ENCODE assay signal across 8 cellular contexts in genomic region chr10:76547352-76547972, GRCh38.
DNase-seq lines count a peak whose midpoint lies in the region; ATAC-seq, FAIRE-seq and TF ChIP-seq lines count a peak whose summit lies in the region.

No MANE protein-coding gene starts in this region.

- dilution Hi-C loops in IMR-90 (cut with HindIII; ENCODE audit: low sequenced_read_pairs, unreplicated experiment) = no loop called here

- H2BK20ac ChIP-seq in IMR-90 (ENCODE audit: low read depth, low read length) = peak overlapping the region; percentile 92

- TF ChIP-seq CTCF in IMR-90 (conservative IDR thresholded peaks at IDR 0.05; ENCODE audit: low read depth, low read length) (peak; percentile 91), foreskin keratinocyte (conservative IDR thresholded peaks at IDR 0.05) (peak; percentile 90), omental fat pad (IDR thresholded peaks at IDR 0.05) (peak in 2 of 3 donors; percentile 24 to 73)

- no peaks in the 10 kb centered on the region; the same call in 1 of the 2 replicates for H3K9me1 ChIP-seq in IMR-90 (ENCODE audit: insufficient read depth, low read length)

- WGBS in IMR-90 (ENCODE audit: extremely low coverage in 2 of 2, insufficient read length in 1 of 2), 2 experiments = no CpG with 5 or more reads among the region's 11 CpGs

- no peak overlapping the region for H2AK9ac ChIP-seq in IMR-90 (replicated peaks; ENCODE audit: low read depth, low read length, poor library complexity)

- no peaks in the 10 kb centered on the region for H3K36me3 ChIP-seq in CD4-positive, CD25-positive, alpha-beta regulatory T cell (ENCODE audit: control insufficient read depth, insufficient read depth, low read length)
- no peaks in the 10 kb centered on the region for H3K36me3 ChIP-seq in IMR-90 (ENCODE audit: control insufficient read depth, insufficient read depth, low read length)

- peak overlapping the region; percentile 92 for H2AK5ac ChIP-seq in IMR-90 (ENCODE audit: low read depth, low read length)

- H3K4me2 ChIP-seq in IMR-90 (ENCODE audit: low read depth, low read length) = no peak overlapping the region

- no peaks in the 10 kb centered on the region for H3K4me1 Mint-ChIP-seq in CD4-positive, CD25-positive, alpha-beta regulatory T cell
- H3K4me1 Mint-ChIP-seq in activated T-cell treated with anti-CD3 and anti-CD28 coated beads, Interleukin-2, amount 50 U/mL, for 24 hours (ENCODE audit: low read depth) = no peaks in the 10 kb centered on the region

- TF ChIP-seq POLR2A in IMR-90 (IDR thresholded peaks at IDR 0.05; ENCODE audit: low read depth, low read length) = no peak

- no peak for ATAC-seq in CD4-positive, CD25-positive, alpha-beta regulatory T cell (ENCODE audit: low read depth in 2 of 2)
- peak; percentile 64 for ATAC-seq in IMR-90 (ENCODE audit: low read depth)
- peak; percentile 65 for ATAC-seq in foreskin keratinocyte
- peak; percentile 23 for ATAC-seq in omental fat pad (ENCODE audit: low FRiP score)
- ATAC-seq in HG03280 (IDR thresholded peaks at IDR 0.05; ENCODE audit: unreplicated experiment) = no peak

- no peak overlapping the region for H3K4me3 ChIP-seq in CD4-positive, CD25-positive, alpha-beta regulatory T cell (ENCODE audit: low read depth, low read length)
- H3K4me3 ChIP-seq in IMR-90 (ENCODE audit: insufficient read depth, low read depth, low read length) = no peak overlapping the region

- no peaks in the 10 kb centered on the region for H3K79me1 ChIP-seq in IMR-90 (ENCODE audit: low read depth in 1 of 2, low read length in 2 of 2)

- H3K4me3 Mint-ChIP-seq in CD4-positive, CD25-positive, alpha-beta regulatory T cell = no peak overlapping the region
- no peak overlapping the region for H3K4me3 Mint-ChIP-seq in activated T-cell treated with anti-CD3 and anti-CD28 coated beads, Interleukin-2, amount 50 U/mL, for 24 hours

- no peak overlapping the region for H3K27ac Mint-ChIP-seq in CD4-positive, CD25-positive, alpha-beta regulatory T cell
- H3K27ac Mint-ChIP-seq in activated T-cell treated with anti-CD3 and anti-CD28 coated beads, Interleukin-2, amount 50 U/mL, for 24 hours = no peak overlapping the region

- H3K56ac ChIP-seq in IMR-90 (ENCODE audit: extremely low read depth, insufficient read depth, low read length) = no peak overlapping the region

- H3K18ac ChIP-seq in IMR-90 (ENCODE audit: low read depth, low read length) = peak overlapping the region; percentile 2; the same call in 1 of the 2 replicates

- peaks cover 0 to 4% (median 0%) of the 10 kb centered on the region in 7 donors for H3K9me3 Mint-ChIP-seq in CD4-positive, CD25-positive, alpha-beta regulatory T cell
- H3K9me3 Mint-ChIP-seq in activated T-cell treated with anti-CD3 and anti-CD28 coated beads, Interleukin-2, amount 50 U/mL, for 24 hours = no peaks in the 10 kb centered on the region

- in situ Hi-C loops in IMR-90 (cut with MboI; ENCODE audit: low sequenced_read_pairs) = loop anchor here (5.0 to 10.0 kb wide), 2 partner anchors 240 to 513 kb away; no protein-coding TSS in a partner anchor

- no peak overlapping the region for H2BK5ac ChIP-seq in IMR-90 (ENCODE audit: low read depth, low read length, poor library complexity, severe bottlenecking)

- no peaks in the 10 kb centered on the region for H3K4me1 ChIP-seq in CD4-positive, CD25-positive, alpha-beta regulatory T cell (ENCODE audit: control insufficient read depth, insufficient read depth, low read length, poor library complexity, severe bottlenecking)
- H3K4me1 ChIP-seq in IMR-90 (ENCODE audit: control insufficient read depth, insufficient read depth, low read length) = peaks cover 4% of the 10 kb centered on the region
- no peaks in the 10 kb centered on the region for H3K4me1 ChIP-seq in foreskin keratinocyte

- POLR2A ChIA-PET in IMR-90 (lab: Charles Lee; ENCODE audit: unreplicated experiment) = interaction anchor here (0.6 kb wide), 1 partner anchor 241 kb away, joined by 4 read pairs; no protein-coding TSS in a partner anchor

- peak overlapping the region; percentile 64; the same call in 1 of the 2 replicates for H2BK120ac ChIP-seq in IMR-90 (ENCODE audit: low read depth, low read length)

- peak in 2 of 3 donors; percentile 5 to 53 for DNase-seq in CD4-positive, CD25-positive, alpha-beta regulatory T cell
- DNase-seq in GM19239 (ENCODE audit: insufficient read length, low spot score) (peak; percentile 25), IMR-90 (peak; percentile 77), NOMO-1 treated with dmso at 0.1 percent for 144 hours (lab: John Stamatoyannopoulos, UW; ENCODE audit: unreplicated experiment) (peak; percentile 25), foreskin keratinocyte (peak; percentile 17 to 51), omental fat pad (ENCODE audit: low spot score) (peak; percentile 81)
- peak; percentile 46 for DNase-seq in activated T-cell treated with anti-CD3 and anti-CD28 coated beads, Interleukin-2, amount 50 U/mL, for 24 hours

- CTCF ChIA-PET in IMR-90 (lab: Yijun Ruan, JAX) = interaction anchor here (1.9 kb wide), 1 partner anchor 117 kb away, joined by 6 read pairs; no protein-coding TSS in a partner anchor

- TF ChIP-seq RAD21 in IMR-90 (IDR thresholded peaks at IDR 0.05; ENCODE audit: low read length) = peak; percentile 93

- no peak overlapping the region for H3K14ac ChIP-seq in IMR-90 (replicated peaks; ENCODE audit: low read depth, low read length)

- H3K27me3 Mint-ChIP-seq in CD4-positive, CD25-positive, alpha-beta regulatory T cell = peaks cover 11% of the 10 kb centered on the region
- peaks cover 4% of the 10 kb centered on the region for H3K27me3 Mint-ChIP-seq in activated T-cell treated with anti-CD3 and anti-CD28 coated beads, Interleukin-2, amount 50 U/mL, for 24 hours

- peak overlapping the region in 1 of 2 experiments; percentile 68; a peak in 1 of 4 replicates for H4K8ac ChIP-seq in IMR-90 (ENCODE audit: low read depth in 2 of 2, low read length in 2 of 2)

- BruUV-seq in IMR-90 (replicated peaks; lab: Mats Ljungman, UMichigan) = no TSS peak

- peak overlapping the region; percentile 72; the same call in 1 of the 3 replicates for H2BK15ac ChIP-seq in IMR-90 (ENCODE audit: low read depth, low read length)

- no peaks in the 10 kb centered on the region for H3K27me3 ChIP-seq in CD4-positive, CD25-positive, alpha-beta regulatory T cell (ENCODE audit: control insufficient read depth, insufficient read depth, low read length)
- H3K27me3 ChIP-seq in IMR-90 (ENCODE audit: control insufficient read depth, insufficient read depth, low read length) (peaks cover 5% of the 10 kb centered on the region), foreskin keratinocyte (peaks cover 9% of the 10 kb centered on the region)

- peak overlapping the region; percentile 67 for H3K4ac ChIP-seq in IMR-90 (ENCODE audit: low read depth, low read length)

- H3K23ac ChIP-seq in IMR-90 (ENCODE audit: low read depth, low read length) = no peak overlapping the region

- H3K27ac ChIP-seq in CD4-positive, CD25-positive, alpha-beta regulatory T cell (ENCODE audit: insufficient read depth, low read length, poor library complexity, severe bottlenecking) = no peak overlapping the region
- H3K27ac ChIP-seq in IMR-90 (ENCODE audit: insufficient read depth, low read length) = no peak overlapping the region
- no peak overlapping the region for H3K27ac ChIP-seq in foreskin keratinocyte

- H3K9me3 ChIP-seq in CD4-positive, CD25-positive, alpha-beta regulatory T cell (ENCODE audit: control insufficient read depth in 2 of 2, low read length in 2 of 2) = no peaks in the 10 kb centered on the region
- no peaks in the 10 kb centered on the region for H3K9me3 ChIP-seq in IMR-90 (ENCODE audit: control insufficient read depth, insufficient read depth, low read length)

- intact Hi-C loops in IMR-90 (cut with micrococcal nuclease) = loop anchor here (1.0 to 10.0 kb wide), 8 partner anchors 244 to 1145 kb away; no protein-coding TSS in a partner anchor

- no peaks in the 10 kb centered on the region for H3K36me3 Mint-ChIP-seq in CD4-positive, CD25-positive, alpha-beta regulatory T cell
- no peaks in the 10 kb centered on the region for H3K36me3 Mint-ChIP-seq in activated T-cell treated with anti-CD3 and anti-CD28 coated beads, Interleukin-2, amount 50 U/mL, for 24 hours (ENCODE audit: low read depth)

- H4K20me1 ChIP-seq in IMR-90 (ENCODE audit: insufficient read depth, low read length) = no peaks in the 10 kb centered on the region

- peak overlapping the region; percentile 73 for H4K91ac ChIP-seq in IMR-90 (ENCODE audit: insufficient read depth, low read depth, low read length)

- H2AFZ ChIP-seq in IMR-90 (replicated peaks; ENCODE audit: low read length, poor library complexity) = peak overlapping the region; percentile 72

- FAIRE-seq in GM19239 (lab: Jason Lieb, UNC) = peak; percentile 68

- no peak overlapping the region; the same call in 1 of the 2 replicates for H3K9ac ChIP-seq in IMR-90 (ENCODE audit: low read depth, low read length)

- 0 out of 2 replicates have a peak overlapping the region, but pooled peaks have one; percentile 28 for H4K5ac ChIP-seq in IMR-90 (ENCODE audit: low read depth, low read length)

TF ChIP-seq in IMR-90, 13 proteins besides CTCF, POLR2A, EP300 and RAD21:
- TF ChIP-seq, protein P1, sequence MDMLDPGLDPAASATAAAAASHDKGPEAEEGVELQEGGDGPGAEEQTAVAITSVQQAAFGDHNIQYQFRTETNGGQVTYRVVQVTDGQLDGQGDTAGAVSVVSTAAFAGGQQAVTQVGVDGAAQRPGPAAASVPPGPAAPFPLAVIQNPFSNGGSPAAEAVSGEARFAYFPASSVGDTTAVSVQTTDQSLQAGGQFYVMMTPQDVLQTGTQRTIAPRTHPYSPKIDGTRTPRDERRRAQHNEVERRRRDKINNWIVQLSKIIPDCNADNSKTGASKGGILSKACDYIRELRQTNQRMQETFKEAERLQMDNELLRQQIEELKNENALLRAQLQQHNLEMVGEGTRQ (IDR thresholded peaks at IDR 0.05; ENCODE audit: low read depth, low read length) = no peak
- peak; percentile 88 for TF ChIP-seq SMC3 (IDR thresholded peaks at IDR 0.05; ENCODE audit: low read depth, low read length)
TF ChIP-seq in IMR-90: peak in this region for 1.

Comparison
In these comparisons a context has a peak if more than half of its experiments do, and no peak if none do; other contexts are left out.
1. ATAC-seq: peak in IMR-90 (single experiment), foreskin keratinocyte (single experiment) and omental fat pad (single experiment); none in CD4-positive, CD25-positive, alpha-beta regulatory T cell (0 of 2) and HG03280 (single experiment).
2. DNase-seq: peak in every context shown above with its lines; median percentile 81 in omental fat pad; 77 in IMR-90; 46 in activated T-cell treated with anti-CD3 and anti-CD28 coated beads, Interleukin-2, amount 50 U/mL, for 24 hours; 34 in foreskin keratinocyte; 29 in CD4-positive, CD25-positive, alpha-beta regulatory T cell; 25 in GM19239; 25 in NOMO-1 treated with dmso at 0.1 percent for 144 hours.
3. Peak in every context shown above with its lines, with median percentiles within 50 percentile points of each other: CTCF ChIP-seq.